14 cellular contexts compared by ENCODE assay signal in the genomic region with DNA sequence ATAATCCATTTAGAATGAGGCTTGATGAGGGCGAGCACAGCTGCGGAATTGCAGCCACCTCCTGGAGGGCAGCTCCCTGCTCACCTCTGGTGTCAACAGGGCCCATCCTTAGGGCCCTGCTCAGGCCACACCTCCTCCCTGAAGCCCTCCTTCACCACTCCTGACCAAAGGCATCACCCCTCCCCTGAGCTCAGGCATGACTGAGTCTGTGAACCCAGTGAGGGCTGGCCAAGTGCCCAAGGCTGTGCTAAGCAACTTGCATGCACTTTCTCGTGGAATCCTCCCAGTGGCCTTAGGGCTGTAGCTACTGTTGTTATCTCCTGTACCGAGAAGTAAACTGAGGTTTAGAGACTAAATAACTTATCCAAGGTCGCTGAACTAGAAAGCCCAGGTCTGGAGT.
DNase-seq lines count a peak whose midpoint lies in the region; ATAC-seq and TF ChIP-seq lines count a peak whose summit lies in the region.
"Had no signal": no experiment of that assay in that cellular context is flagged by ENCODE, and none has a peak within 500 bp of the region (broad histone marks: within the 10 kb centered on the region; RNA-seq: fewer than 3 reads in every experiment).

No MANE protein-coding gene starts in this region.

- DNase-seq in AG20443 (ENCODE audit: low spot score) (peak; percentile 35), NCI-H226 (peak; percentile 53), epithelial cell of proximal tubule (ENCODE audit: low read depth) (peak; percentile 33), kidney glomerular epithelial cell (lab: John Stamatoyannopoulos, UW) (peak; percentile 56), DMS114 treated with DMSO at 0.1 percent for 48 hours (lab: John Stamatoyannopoulos, UW; ENCODE audit: unreplicated experiment) (no peak), 8988T (no peak)
- DNase-seq: activated CD4-positive, alpha-beta T cell treated with anti-CD3 and anti-CD28 coated beads for 48 hours; DMS153; mesendoderm; NCI-H2029; stomach had no signal

- ATAC-seq in HG02938 (IDR thresholded peaks at IDR 0.05; ENCODE audit: unreplicated experiment) (no peak), HG02981 (IDR thresholded peaks at IDR 0.05; ENCODE audit: unreplicated experiment) (no peak)

- no peak overlapping the region for H3K4me3 ChIP-seq in epithelial cell of proximal tubule (ENCODE audit: low read depth, low read length)
- H3K4me3 ChIP-seq: smooth muscle cell, stomach had no signal

- peak; percentile 4 for TF ChIP-seq CTCF in epithelial cell of proximal tubule (conservative IDR thresholded peaks at IDR 0.05; ENCODE audit: low read depth, low read length)

Comparison
In these comparisons a context has a peak if more than half of its experiments do, and no peak if none do; other contexts are left out.
1. DNase-seq: peak in AG20443 (single experiment), NCI-H226 (single experiment), epithelial cell of proximal tubule (single experiment) and kidney glomerular epithelial cell (single experiment); none in DMS114 treated with DMSO at 0.1 percent for 48 hours (single experiment) and 8988T (single experiment).